ENCODE assay signal across 23 cellular contexts in genomic region chr7:110943686-110944350, GRCh38.
DNase-seq lines count a peak whose midpoint lies in the region; ATAC-seq and TF ChIP-seq lines count a peak whose summit lies in the region.
"Had no signal": no experiment of that assay in that cellular context is flagged by ENCODE, and none has a peak within 500 bp of the region (broad histone marks: within the 10 kb centered on the region; RNA-seq: fewer than 3 reads in every experiment).

No MANE protein-coding gene starts in this region.

- no peak overlapping the region for H3K9ac ChIP-seq in SK-N-MC (ENCODE audit: insufficient read length)
- no peak overlapping the region for H3K9ac ChIP-seq in fibroblast of lung (ENCODE audit: insufficient read depth, low read length)

- H3K4me1 Mint-ChIP-seq in immature natural killer cell, result no peaks in the 10 kb centered on the region
- H3K4me1 Mint-ChIP-seq: central memory CD8-positive, alpha-beta T cell; memory B cell had no signal

- H3K4me2 ChIP-seq in fibroblast of lung (ENCODE audit: extremely low read depth, insufficient read depth, low read length), result no peak overlapping the region

- no peak for TF ChIP-seq CTCF in fibroblast of lung (conservative IDR thresholded peaks at IDR 0.05 in 1 of 2, IDR thresholded peaks at IDR 0.05 in 1 of 2; ENCODE audit: low read depth in 1 of 2, low read length in 2 of 2)

- no peaks in the 10 kb centered on the region for H3K79me2 ChIP-seq in fibroblast of lung (ENCODE audit: control insufficient read depth, insufficient read depth, low read length)

- H3K27ac Mint-ChIP-seq in immature natural killer cell, result no peak overlapping the region
- H3K27ac Mint-ChIP-seq: activated CD4-positive, alpha-beta T cell treated with anti-CD3 and anti-CD28 coated beads, Interleukin-2, amount 10 ng/mL, durations not matched to agents 7 days and 5 days; effector memory CD8-positive, alpha-beta T cell; memory B cell; natural killer cell treated with Interleukin-12 subunit alpha and Interleukin-12 subunit beta and Interleukin-15 and Interleukin-18, amount 100 ng/mL, for 72 hours had no signal

- H3K36me3 ChIP-seq in SK-N-MC (ENCODE audit: insufficient read depth, low read length) (no peaks in the 10 kb centered on the region), fibroblast of lung (ENCODE audit: control insufficient read depth, insufficient read depth, low read length) (no peaks in the 10 kb centered on the region)

- intact Hi-C loops in sciatic nerve (cut with DNase I), result no loop called here

- no peaks in the 10 kb centered on the region for H3K27me3 ChIP-seq in fibroblast of lung (ENCODE audit: control insufficient read depth, insufficient read depth, low read length)
- H3K27me3 ChIP-seq: foreskin keratinocyte had no signal

- H2AFZ ChIP-seq in fibroblast of lung (ENCODE audit: low read length), result no peak overlapping the region

- H3K9me3 Mint-ChIP-seq in immature natural killer cell, result peaks cover 0 to 5% (median 1%) of the 10 kb centered on the region in 6 donors
- H3K9me3 Mint-ChIP-seq: central memory CD8-positive, alpha-beta T cell; effector memory CD8-positive, alpha-beta T cell; memory B cell; natural killer cell treated with Interleukin-12 subunit alpha and Interleukin-12 subunit beta and Interleukin-15 and Interleukin-18, amount 100 ng/mL, for 72 hours had no signal

- ATAC-seq in sciatic nerve (peak; percentile 55), HG03095 (IDR thresholded peaks at IDR 0.05; ENCODE audit: unreplicated experiment) (no peak)
- ATAC-seq: effector memory CD8-positive, alpha-beta T cell; foreskin keratinocyte; natural killer cell treated with Interleukin-12 subunit alpha and Interleukin-12 subunit beta and Interleukin-15 and Interleukin-18, amount 100 ng/mL, for 72 hours had no signal

- H3K4me1 ChIP-seq in fibroblast of lung (ENCODE audit: control insufficient read depth, extremely low read depth, insufficient read depth, low read length), result peaks cover 2% of the 10 kb centered on the region
- H3K4me1 ChIP-seq: foreskin keratinocyte had no signal

- H3K4me3 Mint-ChIP-seq in immature natural killer cell, result no peak overlapping the region
- H3K4me3 Mint-ChIP-seq: activated CD4-positive, alpha-beta T cell treated with anti-CD3 and anti-CD28 coated beads, Interleukin-2, amount 10 ng/mL, durations not matched to agents 7 days and 5 days; central memory CD8-positive, alpha-beta T cell; effector memory CD8-positive, alpha-beta T cell; memory B cell; natural killer cell treated with Interleukin-12 subunit alpha and Interleukin-12 subunit beta and Interleukin-15 and Interleukin-18, amount 100 ng/mL, for 72 hours had no signal

- DNase-seq in EH (ENCODE audit: low read depth) (peak; percentile 93), SK-N-MC (ENCODE audit: low read depth, low spot score) (peak; percentile 32), fibroblast of lung (ENCODE audit: low read depth in 2 of 2) (peak; percentile 32 to 78), sciatic nerve (ENCODE audit: low spot score) (no peak), immature natural killer cell (no peak)
- DNase-seq in activated CD4-positive, alpha-beta T cell treated with anti-CD3 and anti-CD28 coated beads, Interleukin-2, amount 50 U/mL, for 4 hours, result no peak
- DNase-seq in stimulated activated CD8-positive, alpha-beta memory T cell treated with anti-CD3 and anti-CD28 coated beads, Interleukin-4, amount 100 ng/mL, for 48 hours, result no peak
- DNase-seq: activated CD4-positive, alpha-beta T cell treated with anti-CD3 and anti-CD28 coated beads, Interleukin-2, amount 10 ng/mL, durations not matched to agents 7 days and 5 days; activated naive CD4-positive, alpha-beta T cell; amygdala; DMS53; effector memory CD8-positive, alpha-beta T cell; foreskin keratinocyte; kidney glomerular epithelial cell; NCI-H1092; NCI-H2081; Right ventricle myocardium superior; small intestine; stimulated activated CD4-positive, alpha-beta T cell treated with anti-CD3 and anti-CD28 coated beads, Interleukin-4, amount 100 ng/mL, for 1 hour had no signal

- H3K9me3 ChIP-seq in SK-N-MC (ENCODE audit: low read depth, low read length) (no peaks in the 10 kb centered on the region), fibroblast of lung (ENCODE audit: control insufficient read depth, insufficient read depth, low read depth, low read length) (no peaks in the 10 kb centered on the region)

- peak overlapping the region; percentile 67 for H3K27ac ChIP-seq in SK-N-MC
- H3K27ac ChIP-seq in fibroblast of lung (ENCODE audit: insufficient read depth, low read length), result no peak overlapping the region
- H3K27ac ChIP-seq: foreskin keratinocyte had no signal

- peaks cover 0 to 1% (median 0%) of the 10 kb centered on the region in 3 donors for H3K27me3 Mint-ChIP-seq in immature natural killer cell (ENCODE audit: low read depth in 3 of 3)
- H3K27me3 Mint-ChIP-seq: activated CD4-positive, alpha-beta T cell treated with anti-CD3 and anti-CD28 coated beads, Interleukin-2, amount 10 ng/mL, durations not matched to agents 7 days and 5 days; central memory CD8-positive, alpha-beta T cell; effector memory CD8-positive, alpha-beta T cell; memory B cell; natural killer cell treated with Interleukin-12 subunit alpha and Interleukin-12 subunit beta and Interleukin-15 and Interleukin-18, amount 100 ng/mL, for 72 hours had no signal

- H4K20me1 ChIP-seq in fibroblast of lung (ENCODE audit: control insufficient read depth, extremely low read depth, insufficient read depth, low read length), result no peaks in the 10 kb centered on the region

- peaks cover 0 to 3% (median under 1%) of the 10 kb centered on the region in 3 donors for H3K36me3 Mint-ChIP-seq in immature natural killer cell
- H3K36me3 Mint-ChIP-seq: memory B cell; natural killer cell treated with Interleukin-12 subunit alpha and Interleukin-12 subunit beta and Interleukin-15 and Interleukin-18, amount 100 ng/mL, for 72 hours had no signal

- H3K4me3 ChIP-seq in SK-N-MC (peak overlapping the region; percentile 25; the same call in 1 of the 2 replicates), fibroblast of lung (replicated peaks in 1 of 4; ENCODE audit: control extremely low read depth in 1 of 4, insufficient read depth in 1 of 4, low read depth in 3 of 4, low read length in 4 of 4) (no peak overlapping the region)

Comparison
In these comparisons a context has a peak if more than half of its experiments do, and no peak if none do; other contexts are left out.
1. DNase-seq: peak in EH (single experiment), SK-N-MC (single experiment) and fibroblast of lung (2 of 2); none in sciatic nerve (single experiment), activated CD4-positive, alpha-beta T cell treated with anti-CD3 and anti-CD28 coated beads, Interleukin-2, amount 50 U/mL, for 4 hours (0 of 2), stimulated activated CD8-positive, alpha-beta memory T cell treated with anti-CD3 and anti-CD28 coated beads, Interleukin-4, amount 100 ng/mL, for 48 hours (single experiment) and immature natural killer cell (0 of 3).